23 cellular contexts compared by ENCODE assay signal in genomic region chr5:14831006-14831338, GRCh38.
"Had no signal": no experiment of that assay in that cellular context is flagged by ENCODE, and none has a peak within 500 bp of the region (broad histone marks: within the 10 kb centered on the region; RNA-seq: fewer than 3 reads in every experiment).

No MANE protein-coding gene starts in this region.

- H3K27me3 Mint-ChIP-seq: activated naive CD8-positive, alpha-beta T cell; activated T-cell treated with anti-CD3 and anti-CD28 coated beads, Interleukin-2, amount 50 U/mL, for 24 hours; activated T-helper 17 cell treated with anti-CD3 and anti-CD28 coated beads, Interleukin-2, amount 50 U/mL, for 72 hours; naive thymus-derived CD4-positive, alpha-beta T cell; progenitor cell of endocrine pancreas; stimulated activated naive B cell treated with anti-CD40 and anti-IgM and Interleukin-4, amounts not matched to agents 10 μg/mL and 1 μg/mL and 100 μg/mL, for 72 hours had no signal

- H3K27me3 ChIP-seq: adrenal gland, breast epithelium, heart right ventricle, neural progenitor cell, right lobe of liver, upper lobe of right lung had no signal

- H3K4me1 Mint-ChIP-seq: neural progenitor cell had no signal

- H3K36me3 ChIP-seq: adrenal gland, breast epithelium, heart right ventricle, neural progenitor cell, right lobe of liver, upper lobe of right lung had no signal

- H3K36me3 Mint-ChIP-seq: neural progenitor cell had no signal

- H3K9me3 ChIP-seq: adrenal gland, breast epithelium, heart right ventricle, right lobe of liver, upper lobe of right lung had no signal

- H3K27ac Mint-ChIP-seq: activated naive CD8-positive, alpha-beta T cell; activated T-cell treated with anti-CD3 and anti-CD28 coated beads, Interleukin-2, amount 50 U/mL, for 24 hours; activated T-helper 17 cell treated with anti-CD3 and anti-CD28 coated beads, Interleukin-2, amount 50 U/mL, for 72 hours; neural progenitor cell; progenitor cell of endocrine pancreas; stimulated activated naive B cell treated with anti-CD40 and anti-IgM and Interleukin-4, amounts not matched to agents 10 μg/mL and 1 μg/mL and 100 μg/mL, for 72 hours had no signal

- H3K27ac ChIP-seq: adrenal gland, breast epithelium, epithelial cell of prostate, heart right ventricle, neural progenitor cell, upper lobe of right lung had no signal

- H3K4me3 Mint-ChIP-seq: activated naive CD8-positive, alpha-beta T cell; activated T-cell treated with anti-CD3 and anti-CD28 coated beads, Interleukin-2, amount 50 U/mL, for 24 hours; activated T-helper 17 cell treated with anti-CD3 and anti-CD28 coated beads, Interleukin-2, amount 50 U/mL, for 72 hours; naive thymus-derived CD4-positive, alpha-beta T cell; neural progenitor cell; stimulated activated naive B cell treated with anti-CD40 and anti-IgM and Interleukin-4, amounts not matched to agents 10 μg/mL and 1 μg/mL and 100 μg/mL, for 72 hours had no signal

- DNase-seq: activated CD4-positive, alpha-beta T cell treated with anti-CD3 and anti-CD28 coated beads for 1 hour; activated CD4-positive, alpha-beta T cell treated with anti-CD3 and anti-CD28 coated beads, Interleukin-2, amount 50 U/mL, for 1 hour; activated CD8-positive, alpha-beta memory T cell treated with anti-CD3 and anti-CD28 coated beads, Interleukin-2, amount 50 U/mL, for 4 hours; activated naive CD4-positive, alpha-beta T cell; activated T-cell treated with anti-CD3 and anti-CD28 coated beads, Interleukin-2, amount 50 U/mL, for 24 hours; adrenal gland; islet precursor cell; left colon; naive thymus-derived CD4-positive, alpha-beta T cell; right lobe of liver; stimulated activated CD4-positive, alpha-beta T cell treated with anti-CD3 and anti-CD28 coated beads, Interleukin-2, amount 100 ng/mL, for 48 hours; stimulated activated CD8-positive, alpha-beta memory T cell treated with anti-CD3 and anti-CD28 coated beads, Interleukin-4, amount 100 ng/mL, for 48 hours; stimulated activated naive B cell treated with anti-CD40 and anti-IgM and Interleukin-4, amounts not matched to agents 10 μg/mL and 1 μg/mL and 100 μg/mL, for 72 hours; T-helper 1 cell; upper lobe of right lung had no signal

- H3K4me1 ChIP-seq: adrenal gland, breast epithelium, upper lobe of right lung had no signal

- H3K4me3 ChIP-seq: adrenal gland, breast epithelium, heart right ventricle, lung, neural progenitor cell, right lobe of liver, upper lobe of right lung had no signal

- ATAC-seq: activated T-helper 17 cell treated with anti-CD3 and anti-CD28 coated beads, Interleukin-2, amount 50 U/mL, for 72 hours; left colon; naive thymus-derived CD4-positive, alpha-beta T cell; stimulated activated naive B cell treated with anti-CD40 and anti-IgM and Interleukin-4, amounts not matched to agents 10 μg/mL and 1 μg/mL and 100 μg/mL, for 72 hours; upper lobe of right lung had no signal

- H3K9me3 Mint-ChIP-seq: activated T-cell treated with anti-CD3 and anti-CD28 coated beads, Interleukin-2, amount 50 U/mL, for 24 hours; activated T-helper 17 cell treated with anti-CD3 and anti-CD28 coated beads, Interleukin-2, amount 50 U/mL, for 72 hours; naive thymus-derived CD4-positive, alpha-beta T cell; neural progenitor cell; stimulated activated naive B cell treated with anti-CD40 and anti-IgM and Interleukin-4, amounts not matched to agents 10 μg/mL and 1 μg/mL and 100 μg/mL, for 72 hours had no signal
